ENCODE assay signal across 20 cellular contexts in genomic region chr20:53428997-53429396, GRCh38.
DNase-seq lines count a peak whose midpoint lies in the region; TF ChIP-seq lines count a peak whose summit lies in the region.
"Had no signal": no experiment of that assay in that cellular context is flagged by ENCODE, and none has a peak within 500 bp of the region (broad histone marks: within the 10 kb centered on the region; RNA-seq: fewer than 3 reads in every experiment).

No MANE protein-coding gene starts in this region.

- H3K27ac Mint-ChIP-seq in activated CD4-positive, alpha-beta memory T cell treated with anti-CD3 and anti-CD28 coated beads for 36 hours: no peak overlapping the region
- H3K27ac Mint-ChIP-seq in activated CD4-positive, alpha-beta memory T cell treated with anti-CD3 and anti-CD28 coated beads, Interleukin-2, amount 10 ng/mL, durations not matched to agents 7 days and 5 days: no peak overlapping the region
- H3K27ac Mint-ChIP-seq: B cell; CD8-positive, alpha-beta T cell; IgD-negative memory B cell had no signal

- H3K4me1 ChIP-seq in neutrophil (ENCODE audit: control insufficient read depth in 1 of 2, insufficient read depth in 1 of 2, low read depth in 1 of 2, low read length in 1 of 2): peaks cover 39 to 40% of the 10 kb centered on the region in 2 experiments
- no peaks in the 10 kb centered on the region for H3K4me1 ChIP-seq in ascending aorta
- H3K4me1 ChIP-seq: HAP-1 had no signal

- POLR2A ChIA-PET in activated CD4-positive, alpha-beta memory T cell treated with anti-CD3 and anti-CD28 coated beads for 36 hours (lab: Charles Lee): no interaction called here
- POLR2A ChIA-PET in activated CD4-positive, alpha-beta memory T cell treated with anti-CD3 and anti-CD28 coated beads, Interleukin-2, amount 10 ng/mL, durations not matched to agents 7 days and 5 days (lab: Charles Lee): no interaction called here

- H3K36me3 Mint-ChIP-seq in activated CD4-positive, alpha-beta memory T cell treated with anti-CD3 and anti-CD28 coated beads for 36 hours: peaks cover 9% of the 10 kb centered on the region
- no peaks in the 10 kb centered on the region for H3K36me3 Mint-ChIP-seq in activated CD4-positive, alpha-beta memory T cell treated with anti-CD3 and anti-CD28 coated beads, Interleukin-2, amount 10 ng/mL, durations not matched to agents 7 days and 5 days (ENCODE audit: low read depth)
- H3K36me3 Mint-ChIP-seq: CD8-positive, alpha-beta T cell; IgD-negative memory B cell had no signal

- H3K27me3 ChIP-seq in neutrophil (no peaks in the 10 kb centered on the region), ascending aorta (no peaks in the 10 kb centered on the region)
- H3K27me3 ChIP-seq: BLaER1 treated with 17β-estradiol and CSF1 and Interleukin-3, amounts not matched to agents 10 nM and 100 nM had no signal

- in situ Hi-C loops in SK-MEL-5 (cut with HindIII; ENCODE audit: low pct_unique_long_range_greater_than_20kb, low sequenced_read_pairs): no loop called here

- no peaks in the 10 kb centered on the region for H3K36me3 ChIP-seq in neutrophil
- no peaks in the 10 kb centered on the region for H3K36me3 ChIP-seq in ascending aorta
- H3K36me3 ChIP-seq: BLaER1 treated with 17β-estradiol and CSF1 and Interleukin-3, amounts not matched to agents 10 nM and 100 nM; HAP-1 had no signal

- peaks cover 9% of the 10 kb centered on the region for H3K9me3 Mint-ChIP-seq in activated CD4-positive, alpha-beta memory T cell treated with anti-CD3 and anti-CD28 coated beads for 36 hours
- H3K9me3 Mint-ChIP-seq in activated CD4-positive, alpha-beta memory T cell treated with anti-CD3 and anti-CD28 coated beads, Interleukin-2, amount 10 ng/mL, durations not matched to agents 7 days and 5 days: peaks cover 6% of the 10 kb centered on the region
- H3K9me3 Mint-ChIP-seq: CD8-positive, alpha-beta T cell had no signal

- H3K27ac ChIP-seq in neutrophil: peak overlapping the region; percentile 87
- H3K27ac ChIP-seq in ascending aorta: no peak overlapping the region
- H3K27ac ChIP-seq: BLaER1 treated with 17β-estradiol and CSF1 and Interleukin-3, amounts not matched to agents 10 nM and 100 nM; GM23248; HL-60 had no signal

- intact Hi-C loops in activated CD4-positive, alpha-beta memory T cell treated with anti-CD3 and anti-CD28 coated beads for 36 hours (cut with micrococcal nuclease): no loop called here
- intact Hi-C loops in ascending aorta (cut with DNase I): no loop called here

- peaks cover 12% of the 10 kb centered on the region for H3K4me1 Mint-ChIP-seq in activated CD4-positive, alpha-beta memory T cell treated with anti-CD3 and anti-CD28 coated beads for 36 hours (ENCODE audit: low read depth)
- H3K4me1 Mint-ChIP-seq in activated CD4-positive, alpha-beta memory T cell treated with anti-CD3 and anti-CD28 coated beads, Interleukin-2, amount 10 ng/mL, durations not matched to agents 7 days and 5 days: peaks cover 9% of the 10 kb centered on the region
- H3K4me1 Mint-ChIP-seq: B cell, IgD-negative memory B cell had no signal

- no peaks in the 10 kb centered on the region for H3K27me3 Mint-ChIP-seq in activated CD4-positive, alpha-beta memory T cell treated with anti-CD3 and anti-CD28 coated beads for 36 hours
- H3K27me3 Mint-ChIP-seq in activated CD4-positive, alpha-beta memory T cell treated with anti-CD3 and anti-CD28 coated beads, Interleukin-2, amount 10 ng/mL, durations not matched to agents 7 days and 5 days: no peaks in the 10 kb centered on the region

- H3K4me3 Mint-ChIP-seq in activated CD4-positive, alpha-beta memory T cell treated with anti-CD3 and anti-CD28 coated beads for 36 hours: no peak overlapping the region
- no peak overlapping the region for H3K4me3 Mint-ChIP-seq in activated CD4-positive, alpha-beta memory T cell treated with anti-CD3 and anti-CD28 coated beads, Interleukin-2, amount 10 ng/mL, durations not matched to agents 7 days and 5 days
- H3K4me3 Mint-ChIP-seq: B cell; CD8-positive, alpha-beta T cell; IgD-negative memory B cell had no signal

- TF ChIP-seq CTCF in neutrophil (IDR thresholded peaks at IDR 0.05) (no peak), ascending aorta (IDR thresholded peaks at IDR 0.05) (no peak)

- CTCF ChIA-PET in activated CD4-positive, alpha-beta memory T cell treated with anti-CD3 and anti-CD28 coated beads for 36 hours (lab: Charles Lee): no interaction called here
- CTCF ChIA-PET in activated CD4-positive, alpha-beta memory T cell treated with anti-CD3 and anti-CD28 coated beads, Interleukin-2, amount 10 ng/mL, durations not matched to agents 7 days and 5 days (lab: Charles Lee): no interaction called here

- H3K9me3 ChIP-seq in neutrophil: no peaks in the 10 kb centered on the region
- no peaks in the 10 kb centered on the region for H3K9me3 ChIP-seq in ascending aorta
- H3K9me3 ChIP-seq: HAP-1 had no signal

- no peak overlapping the region for H3K4me3 ChIP-seq in neutrophil (ENCODE audit: low read depth in 1 of 2, low read length in 1 of 2)
- no peak overlapping the region for H3K4me3 ChIP-seq in ascending aorta
- H3K4me3 ChIP-seq: BLaER1 treated with 17β-estradiol and CSF1 and Interleukin-3, amounts not matched to agents 10 nM and 100 nM; GM23248; HAP-1 had no signal

- DNase-seq in activated CD4-positive, alpha-beta memory T cell treated with anti-CD3 and anti-CD28 coated beads for 36 hours: peak; percentile 12
- DNase-seq in activated CD4-positive, alpha-beta memory T cell treated with anti-CD3 and anti-CD28 coated beads, Interleukin-2, amount 10 ng/mL, durations not matched to agents 7 days and 5 days: no peak
- DNase-seq in COLO829 (ENCODE audit: low spot score): peak; percentile 50
- DNase-seq in SK-MEL-5 (ENCODE audit: low read depth, low spot score): peak; percentile 21
- DNase-seq in ascending aorta (ENCODE audit: low spot score in 2 of 2): no peak
- DNase-seq in SW 1271 (lab: John Stamatoyannopoulos, UW): no peak
- no peak for DNase-seq in GF-D8 (lab: John Stamatoyannopoulos, UW)
- DNase-seq: CD8-positive, alpha-beta T cell; COR-L47; DMS 273 treated with DMSO at 0.1 percent for 48 hours; DMS53; DND-41; EL; GM23248 had no signal

Comparison
In these comparisons a context has a peak if more than half of its experiments do, and no peak if none do; other contexts are left out.
1. DNase-seq: peak in activated CD4-positive, alpha-beta memory T cell treated with anti-CD3 and anti-CD28 coated beads for 36 hours (single experiment), COLO829 (single experiment) and SK-MEL-5 (single experiment); none in activated CD4-positive, alpha-beta memory T cell treated with anti-CD3 and anti-CD28 coated beads, Interleukin-2, amount 10 ng/mL, durations not matched to agents 7 days and 5 days (single experiment), ascending aorta (0 of 2), SW 1271 (0 of 2) and GF-D8 (single experiment).